In the genomic region with DNA sequence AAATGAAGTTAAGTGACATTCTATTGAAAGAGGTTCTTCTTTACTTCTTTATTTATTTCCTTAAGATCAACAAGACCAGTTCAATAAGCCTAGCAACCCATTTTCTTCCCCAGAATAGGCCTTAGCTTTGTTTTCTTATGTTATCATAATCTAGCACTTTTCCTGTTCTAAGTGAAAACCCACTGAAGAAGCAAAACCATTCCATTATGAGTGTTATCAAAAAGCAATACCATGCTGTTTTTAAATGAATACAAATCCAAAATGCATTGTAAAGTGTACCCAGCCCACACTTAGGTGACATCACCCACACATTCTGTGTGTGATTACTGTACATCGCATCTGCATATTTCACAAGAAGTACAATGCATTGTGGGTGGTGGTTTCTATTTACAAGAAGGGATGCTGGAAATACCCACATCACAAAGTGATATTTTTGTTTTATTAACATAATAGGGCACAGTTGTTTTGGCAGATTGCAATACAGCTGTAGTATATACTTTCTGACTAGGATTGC, we compare ENCODE assay signal across 10 cellular contexts.
A peak's percentile ranks its signal among the peaks of the same experiment; 100 is the strongest.
DNase-seq lines count a peak whose midpoint lies in the region; ATAC-seq lines count a peak whose summit lies in the region.
"Had no signal": no experiment of that assay in that cellular context is flagged by ENCODE, and none has a peak within 500 bp of the region (broad histone marks: within the 10 kb centered on the region; RNA-seq: fewer than 3 reads in every experiment).

No MANE protein-coding gene starts in this region.

- peak; percentile 73 for ATAC-seq in HG02973 (IDR thresholded peaks at IDR 0.05; ENCODE audit: unreplicated experiment)

- H3K27ac Mint-ChIP-seq in activated CD4-positive, alpha-beta T cell treated with anti-CD3 and anti-CD28 coated beads, Interleukin-2, amount 10 ng/mL, durations not matched to agents 24 days and 14 days = peak overlapping the region; percentile 66
- peak overlapping the region; percentile 73 for H3K27ac Mint-ChIP-seq in activated T-helper 2 cell treated with anti-CD3 and anti-CD28 coated beads, Interferon-gamma antibody, Interleukin-2, Interleukin-4, amounts not matched to agents 10 μg/mL and 5 μg/mL and 100 μg/mL, durations not matched to agents 14 hours and 24 hours and 36 hours

- H3K36me3 Mint-ChIP-seq in activated CD4-positive, alpha-beta T cell treated with anti-CD3 and anti-CD28 coated beads, Interleukin-2, amount 10 ng/mL, durations not matched to agents 24 days and 14 days (ENCODE audit: low read depth) = no peaks in the 10 kb centered on the region
- H3K36me3 Mint-ChIP-seq in activated T-helper 2 cell treated with anti-CD3 and anti-CD28 coated beads, Interferon-gamma antibody, Interleukin-2, Interleukin-4, amounts not matched to agents 10 μg/mL and 5 μg/mL and 100 μg/mL, durations not matched to agents 14 hours and 24 hours and 36 hours (ENCODE audit: low read depth) = no peaks in the 10 kb centered on the region

- H3K9me3 Mint-ChIP-seq in activated CD4-positive, alpha-beta T cell treated with anti-CD3 and anti-CD28 coated beads, Interleukin-2, amount 10 ng/mL, durations not matched to agents 24 days and 14 days = no peaks in the 10 kb centered on the region
- no peaks in the 10 kb centered on the region for H3K9me3 Mint-ChIP-seq in activated T-helper 2 cell treated with anti-CD3 and anti-CD28 coated beads, Interferon-gamma antibody, Interleukin-2, Interleukin-4, amounts not matched to agents 10 μg/mL and 5 μg/mL and 100 μg/mL, durations not matched to agents 14 hours and 24 hours and 36 hours

- no peaks in the 10 kb centered on the region for H3K27me3 Mint-ChIP-seq in activated CD4-positive, alpha-beta T cell treated with anti-CD3 and anti-CD28 coated beads, Interleukin-2, amount 10 ng/mL, durations not matched to agents 24 days and 14 days
- H3K27me3 Mint-ChIP-seq in activated T-helper 2 cell treated with anti-CD3 and anti-CD28 coated beads, Interferon-gamma antibody, Interleukin-2, Interleukin-4, amounts not matched to agents 10 μg/mL and 5 μg/mL and 100 μg/mL, durations not matched to agents 14 hours and 24 hours and 36 hours (ENCODE audit: low read depth) = peaks cover 8% of the 10 kb centered on the region

- intact Hi-C loops in activated CD4-positive, alpha-beta T cell treated with anti-CD3 and anti-CD28 coated beads, Interleukin-2, amount 10 ng/mL, durations not matched to agents 24 days and 14 days (cut with micrococcal nuclease) = loop anchor here (5.0 to 10.0 kb wide), 7 partner anchors 537 to 1814 kb away; a partner anchor contains a TSS
- intact Hi-C loops in activated T-helper 2 cell treated with anti-CD3 and anti-CD28 coated beads, Interferon-gamma antibody, Interleukin-2, Interleukin-4, amounts not matched to agents 10 μg/mL and 5 μg/mL and 100 μg/mL, durations not matched to agents 14 hours and 24 hours and 36 hours (cut with micrococcal nuclease) = loop anchor here (2.0 to 10.0 kb wide), 8 partner anchors 437 to 1879 kb away; a partner anchor contains a TSS

- no peak for DNase-seq in activated CD4-positive, alpha-beta T cell treated with anti-CD3 and anti-CD28 coated beads, Interleukin-2, amount 10 ng/mL, durations not matched to agents 24 days and 14 days
- no peak for DNase-seq in activated CD4-positive, alpha-beta T cell treated with anti-CD3 and anti-CD28 coated beads for 4 hours
- no peak for DNase-seq in activated T-helper 2 cell treated with anti-CD3 and anti-CD28 coated beads, Interferon-gamma antibody, Interleukin-2, Interleukin-4, amounts not matched to agents 10 μg/mL and 5 μg/mL and 100 μg/mL, durations not matched to agents 14 hours and 24 hours and 36 hours (ENCODE audit: low spot score)
- DNase-seq in renal cortical epithelial cell (ENCODE audit: low read depth) (peak; percentile 13), activated gamma-delta T cell (lab: John Stamatoyannopoulos, UW) (no peak), NCI-H1092 (lab: John Stamatoyannopoulos, UW) (no peak)
- DNase-seq in effector CD8-positive, alpha-beta T cell (lab: John Stamatoyannopoulos, UW) = no peak
- DNase-seq: pancreas; stimulated activated CD8-positive, alpha-beta memory T cell treated with anti-CD3 and anti-CD28 coated beads, Interleukin-4, amount 100 ng/mL, for 48 hours had no signal

- H3K4me1 Mint-ChIP-seq in activated CD4-positive, alpha-beta T cell treated with anti-CD3 and anti-CD28 coated beads, Interleukin-2, amount 10 ng/mL, durations not matched to agents 24 days and 14 days = peaks cover 8% of the 10 kb centered on the region
- peaks cover 17% of the 10 kb centered on the region for H3K4me1 Mint-ChIP-seq in activated T-helper 2 cell treated with anti-CD3 and anti-CD28 coated beads, Interferon-gamma antibody, Interleukin-2, Interleukin-4, amounts not matched to agents 10 μg/mL and 5 μg/mL and 100 μg/mL, durations not matched to agents 14 hours and 24 hours and 36 hours (ENCODE audit: low read depth)

- peak overlapping the region; percentile 3 for H3K4me3 Mint-ChIP-seq in activated CD4-positive, alpha-beta T cell treated with anti-CD3 and anti-CD28 coated beads, Interleukin-2, amount 10 ng/mL, durations not matched to agents 24 days and 14 days
- no peak overlapping the region for H3K4me3 Mint-ChIP-seq in activated T-helper 2 cell treated with anti-CD3 and anti-CD28 coated beads, Interferon-gamma antibody, Interleukin-2, Interleukin-4, amounts not matched to agents 10 μg/mL and 5 μg/mL and 100 μg/mL, durations not matched to agents 14 hours and 24 hours and 36 hours (ENCODE audit: low read depth)
